Comparison of ENCODE assay signal across 8 cellular contexts in the genomic region with DNA sequence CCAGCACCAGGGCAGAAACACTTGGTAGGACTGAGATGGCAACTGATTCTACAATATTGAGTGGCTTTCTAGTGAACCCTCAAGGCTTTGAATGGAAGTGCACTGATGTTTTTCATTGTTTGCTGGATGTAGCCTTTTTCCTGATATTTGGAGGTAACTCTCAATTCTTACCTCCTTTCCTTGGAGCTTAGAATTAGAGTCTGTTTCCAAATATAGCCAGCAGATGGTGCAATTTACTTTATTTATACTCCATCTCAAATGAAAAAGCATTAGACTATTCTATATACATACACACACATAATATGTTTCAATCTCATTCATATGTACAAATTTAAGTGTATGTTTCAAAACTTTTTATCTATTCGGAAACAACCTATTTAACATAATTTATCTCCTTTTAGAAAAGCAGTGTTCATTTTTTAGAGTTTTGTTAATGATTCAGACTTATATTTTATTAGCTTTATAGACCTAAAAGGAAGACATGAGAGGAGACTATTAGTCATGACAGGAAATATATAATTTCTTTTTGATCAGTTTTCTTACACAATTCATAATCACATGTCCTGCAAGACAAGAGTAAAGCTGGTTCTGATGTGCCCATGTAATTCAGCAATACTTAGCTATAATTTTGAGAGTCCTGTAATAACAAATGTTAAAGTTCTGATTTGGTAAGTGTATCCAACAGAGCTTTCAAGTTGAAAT.
DNase-seq lines count a peak whose midpoint lies in the region; ATAC-seq, FAIRE-seq and TF ChIP-seq lines count a peak whose summit lies in the region.

No MANE protein-coding gene starts in this region.

- no peaks in the 10 kb centered on the region for H3K27me3 ChIP-seq in WERI-Rb-1 (ENCODE audit: insufficient read depth, low read depth, severe bottlenecking)

- H3K36me3 ChIP-seq in WERI-Rb-1, result no peaks in the 10 kb centered on the region

- FAIRE-seq in H54 (lab: Jason Lieb, UNC), result peak; percentile 90

- no peak for ATAC-seq in GM21717 (IDR thresholded peaks at IDR 0.05; ENCODE audit: unreplicated experiment)

- no peak for TF ChIP-seq POLR2A in H54 (IDR thresholded peaks at IDR 0.05; ENCODE audit: low read depth, low read length)

- peak; percentile 43 for DNase-seq in EL
- peak; percentile 12 for DNase-seq in H54 (ENCODE audit: insufficient read length, low spot score)
- DNase-seq in NCI-H2196 (lab: John Stamatoyannopoulos, UW; ENCODE audit: unreplicated experiment), result peak; percentile 58
- peak; percentile 54 to 67 for DNase-seq in cardiac fibroblast (ENCODE audit: low read depth in 2 of 2)
- peak; percentile 51 for DNase-seq in medulla oblongata (ENCODE audit: extremely low spot score)
- no peak for DNase-seq in WERI-Rb-1
- no peak for DNase-seq in activated gamma-delta T cell treated with Interleukin-2 at 50 U/mL for 16 hours

- TF ChIP-seq CTCF in cardiac fibroblast (IDR thresholded peaks at IDR 0.05; ENCODE audit: low read depth, low read length) (peak; percentile 38), WERI-Rb-1 (IDR thresholded peaks at IDR 0.05; ENCODE audit: low read depth, low read length) (no peak)

- H3K9me3 ChIP-seq in WERI-Rb-1 (ENCODE audit: severe bottlenecking), result no peaks in the 10 kb centered on the region

- no peak overlapping the region for H3K4me3 ChIP-seq in cardiac fibroblast (replicated peaks in 1 of 2; ENCODE audit: low read depth in 2 of 2, low read length in 2 of 2)
- no peak overlapping the region for H3K4me3 ChIP-seq in WERI-Rb-1 (ENCODE audit: low read depth, low read length)

- no peak overlapping the region for H3K27ac ChIP-seq in WERI-Rb-1

Comparison
In these comparisons a context has a peak if more than half of its experiments do, and no peak if none do; other contexts are left out.
1. DNase-seq: peak in EL (single experiment), H54 (single experiment), NCI-H2196 (single experiment), cardiac fibroblast (2 of 2) and medulla oblongata (single experiment); none in WERI-Rb-1 (single experiment) and activated gamma-delta T cell treated with Interleukin-2 at 50 U/mL for 16 hours (single experiment).